In the genomic region with DNA sequence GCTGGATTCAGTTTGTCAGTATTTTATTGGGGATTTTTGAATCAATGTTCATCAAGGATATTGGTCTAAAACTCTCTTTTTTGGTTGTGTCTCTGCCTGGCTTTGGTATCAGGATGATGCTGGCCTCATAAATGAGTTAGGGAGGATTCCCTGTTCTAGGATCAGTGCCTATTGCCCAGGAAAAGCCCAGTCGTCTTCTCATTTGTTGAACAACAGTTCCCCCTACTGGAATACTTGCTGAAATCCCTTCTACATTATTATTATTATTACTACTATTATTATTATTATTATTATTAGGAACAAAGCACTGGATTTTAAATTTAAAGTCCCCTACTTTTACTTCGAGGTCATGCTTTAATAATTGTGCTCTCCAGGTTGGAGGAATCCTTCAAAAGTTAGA, we compare ENCODE assay signal across 12 cellular contexts.
DNase-seq lines count a peak whose midpoint lies in the region; ATAC-seq and TF ChIP-seq lines count a peak whose summit lies in the region.
"Had no signal": no experiment of that assay in that cellular context is flagged by ENCODE, and none has a peak within 500 bp of the region (broad histone marks: within the 10 kb centered on the region; RNA-seq: fewer than 3 reads in every experiment).

No MANE protein-coding gene starts in this region.

- no peak overlapping the region for H3K4me2 ChIP-seq in smooth muscle cell

- H3K36me3 Mint-ChIP-seq in MCF 10A (ENCODE audit: insufficient read depth, unreplicated experiment), result no peaks in the 10 kb centered on the region
- H3K36me3 Mint-ChIP-seq: activated naive CD8-positive, alpha-beta T cell; CD8-positive, alpha-beta T cell had no signal

- H3K4me3 ChIP-seq in breast epithelium, result no peak overlapping the region
- H3K4me3 ChIP-seq in fibroblast of mammary gland (ENCODE audit: control insufficient read depth, low read depth, low read length), result no peak overlapping the region
- no peak overlapping the region for H3K4me3 ChIP-seq in smooth muscle cell

- H3K27ac Mint-ChIP-seq in MCF 10A (ENCODE audit: low read depth, unreplicated experiment), result no peak overlapping the region
- H3K27ac Mint-ChIP-seq: activated naive CD8-positive, alpha-beta T cell; CD8-positive, alpha-beta T cell had no signal

- CTCF ChIA-PET in MCF 10A (lab: Yijun Ruan, JAX), result interaction anchor here (0.6 to 1.0 kb wide), 5 partner anchors 29 to 996 kb away, joined by 3 to 5 read pairs (median 3); no protein-coding TSS in a partner anchor

- DNase-seq in MCF 10A (ENCODE audit: unreplicated experiment), result peak; percentile 24
- no peak for DNase-seq in breast epithelium (ENCODE audit: low spot score in 2 of 2)
- peak; percentile 21 for DNase-seq in NCI-H748 treated with DMSO at 0.1 percent for 48 hours (lab: John Stamatoyannopoulos, UW)
- DNase-seq in fibroblast of mammary gland (ENCODE audit: low read depth), result peak; percentile 45
- DNase-seq in smooth muscle cell (lab: John Stamatoyannopoulos, UW; ENCODE audit: unreplicated experiment), result no peak
- DNase-seq in globus pallidus (ENCODE audit: low spot score), result no peak
- DNase-seq: CD8-positive, alpha-beta T cell; islet precursor cell; stimulated activated CD4-positive, alpha-beta T cell treated with anti-CD3 and anti-CD28 coated beads, Interleukin-4, amount 100 ng/mL, for 4 hours had no signal

- H3K4me3 Mint-ChIP-seq in MCF 10A (ENCODE audit: unreplicated experiment), result no peak overlapping the region
- H3K4me3 Mint-ChIP-seq: activated naive CD8-positive, alpha-beta T cell; CD8-positive, alpha-beta T cell had no signal

- no peak for TF ChIP-seq POLR2A in breast epithelium (IDR thresholded peaks at IDR 0.05)

- H3K36me3 ChIP-seq in breast epithelium (no peaks in the 10 kb centered on the region), smooth muscle cell (ENCODE audit: low read depth) (no peaks in the 10 kb centered on the region)

- H3K27ac ChIP-seq in breast epithelium, result no peak overlapping the region
- no peak overlapping the region for H3K27ac ChIP-seq in smooth muscle cell (ENCODE audit: low read depth)

- no TSS peak for BruUV-seq in MCF 10A (replicated peaks; lab: Mats Ljungman, UMichigan)

- H3F3A ChIP-seq in smooth muscle cell (ENCODE audit: low read depth), result no peaks in the 10 kb centered on the region

- intact Hi-C loops in MCF 10A (cut with micrococcal nuclease) (loop anchor here (2.0 to 10.0 kb wide), 3 partner anchors 340 to 1270 kb away; no protein-coding TSS in a partner anchor), breast epithelium (cut with DNase I; ENCODE audit: low total_unique reads) (no loop called here)

- 13% methylated on average over 2 of the region's 2 CpGs for WGBS in smooth muscle cell (ENCODE audit: low lambda C conversion rate)

- ATAC-seq in HG03571 (IDR thresholded peaks at IDR 0.05; ENCODE audit: unreplicated experiment) (no peak), HG03565 (IDR thresholded peaks at IDR 0.05; ENCODE audit: unreplicated experiment) (no peak)
- ATAC-seq: CD8-positive, alpha-beta T cell had no signal

- POLR2A ChIA-PET in MCF 10A (lab: Yijun Ruan, JAX), result no interaction called here

- H3K9me3 Mint-ChIP-seq in MCF 10A (ENCODE audit: unreplicated experiment), result no peaks in the 10 kb centered on the region

- no peaks in the 10 kb centered on the region for H3K79me2 ChIP-seq in smooth muscle cell (ENCODE audit: low read depth)

- no peaks in the 10 kb centered on the region for H3K9me3 ChIP-seq in breast epithelium
- no peaks in the 10 kb centered on the region for H3K9me3 ChIP-seq in smooth muscle cell (replicated peaks; ENCODE audit: low read depth)

- no peak overlapping the region for H3K9ac ChIP-seq in smooth muscle cell (ENCODE audit: low read depth)

- H3K4me1 Mint-ChIP-seq in MCF 10A (ENCODE audit: insufficient read depth, unreplicated experiment), result no peaks in the 10 kb centered on the region

- H3K4me1 ChIP-seq in breast epithelium, result no peaks in the 10 kb centered on the region
- no peaks in the 10 kb centered on the region for H3K4me1 ChIP-seq in smooth muscle cell (ENCODE audit: low read depth)

- peaks cover 23% of the 10 kb centered on the region for H3K27me3 Mint-ChIP-seq in MCF 10A (ENCODE audit: insufficient read depth, unreplicated experiment)
- H3K27me3 Mint-ChIP-seq: activated naive CD8-positive, alpha-beta T cell had no signal

- H3K27me3 ChIP-seq in breast epithelium (no peaks in the 10 kb centered on the region), smooth muscle cell (ENCODE audit: low read depth) (no peaks in the 10 kb centered on the region)

- no peaks in the 10 kb centered on the region for H4K20me1 ChIP-seq in smooth muscle cell (ENCODE audit: low read depth)

- H2AFZ ChIP-seq in smooth muscle cell (ENCODE audit: low read depth), result no peak overlapping the region

- TF ChIP-seq CTCF in MCF 10A (IDR thresholded peaks at IDR 0.05; ENCODE audit: unreplicated experiment), result peak; percentile 43
- no peak for TF ChIP-seq CTCF in breast epithelium (IDR thresholded peaks at IDR 0.05)
- peak; percentile 25 for TF ChIP-seq CTCF in fibroblast of mammary gland (conservative IDR thresholded peaks at IDR 0.05; ENCODE audit: control insufficient read depth, insufficient read depth, low read depth, low read length)
- TF ChIP-seq CTCF in smooth muscle cell (IDR thresholded peaks at IDR 0.05; ENCODE audit: borderline replicate concordance, insufficient read depth, poor library complexity, severe bottlenecking), result peak; percentile 60

Comparison
In these comparisons a context has a peak if more than half of its experiments do, and no peak if none do; other contexts are left out.
1. DNase-seq: peak in MCF 10A (single experiment), NCI-H748 treated with DMSO at 0.1 percent for 48 hours (single experiment) and fibroblast of mammary gland (single experiment); none in breast epithelium (0 of 2), smooth muscle cell (single experiment) and globus pallidus (single experiment).
2. CTCF ChIP-seq: peak in MCF 10A (single experiment), fibroblast of mammary gland (single experiment) and smooth muscle cell (single experiment); none in breast epithelium (0 of 3).